Comparison of ENCODE assay signal across 1 cellular context in genomic region chr1:227318852-227319607, GRCh38.
TF ChIP-seq lines count a peak whose summit lies in the region.

No MANE protein-coding gene starts in this region.

TF ChIP-seq in HEK293, 187 proteins besides CTCF, POLR2A, EP300 and RAD21 (continued from another document and continues in another):
- no peak for TF ChIP-seq ZNF350 (tag by site-specific recombination; IDR thresholded peaks at IDR 0.05)
- TF ChIP-seq SP7 (tag by site-specific recombination; IDR thresholded peaks at IDR 0.05): peak; percentile 71; the same call in 1 of the 2 replicates
- 0 out of 2 replicates have a peak, but pooled peaks have one; percentile 56 for TF ChIP-seq BCL11A (tag by site-specific recombination; IDR thresholded peaks at IDR 0.05; ENCODE audit: low read depth)
- peak; percentile 7; the same call in 1 of the 2 replicates for TF ChIP-seq ZNF16 (tag by site-specific recombination; IDR thresholded peaks at IDR 0.05; ENCODE audit: low read depth)
- TF ChIP-seq ZNF629 (tag by site-specific recombination; IDR thresholded peaks at IDR 0.05): peak; percentile 34; the same call in 1 of the 2 replicates
- peak; percentile 74 for TF ChIP-seq ZBTB20 (tag by site-specific recombination; IDR thresholded peaks at IDR 0.05)
- 0 out of 2 replicates have a peak, but pooled peaks have one; percentile 53 for TF ChIP-seq ZNF280D (tag by site-specific recombination; IDR thresholded peaks at IDR 0.05)
- no peak for TF ChIP-seq BCL11B (tag by site-specific recombination; IDR thresholded peaks at IDR 0.05; ENCODE audit: low read depth)
- TF ChIP-seq ZNF121 (tag by site-specific recombination; IDR thresholded peaks at IDR 0.05): 0 out of 2 replicates have a peak, but pooled peaks have one; percentile 21
- peak; percentile 89 for TF ChIP-seq ZNF24 (tag by site-specific recombination; IDR thresholded peaks at IDR 0.05)
- no peak for TF ChIP-seq ZNF132 (tag by site-specific recombination; IDR thresholded peaks at IDR 0.05; ENCODE audit: borderline replicate concordance)
- TF ChIP-seq ZNF394 (tag by site-specific recombination; IDR thresholded peaks at IDR 0.05; ENCODE audit: borderline replicate concordance): no peak
- TF ChIP-seq KLF17 (tag by site-specific recombination; IDR thresholded peaks at IDR 0.05): no peak; the same call in 1 of the 2 replicates
- 0 out of 2 replicates have a peak, but pooled peaks have one; percentile 13 for TF ChIP-seq ZNF610 (tag by site-specific recombination; IDR thresholded peaks at IDR 0.05; ENCODE audit: borderline replicate concordance)
- no peak for TF ChIP-seq ZBTB49 (tag by site-specific recombination; IDR thresholded peaks at IDR 0.05; ENCODE audit: low read depth)
- TF ChIP-seq ZNF549 (tag by site-specific recombination; IDR thresholded peaks at IDR 0.05): no peak
- peak; percentile 38; the same call in 1 of the 2 replicates for TF ChIP-seq WT1 (tag by site-specific recombination; IDR thresholded peaks at IDR 0.05)
- TF ChIP-seq KLF9 (tag by site-specific recombination; IDR thresholded peaks at IDR 0.05; ENCODE audit: low read depth): no peak
- no peak for TF ChIP-seq ATF2 (tag by site-specific recombination; IDR thresholded peaks at IDR 0.05; ENCODE audit: low read depth)
- TF ChIP-seq ZNF366 (tag by site-specific recombination; conservative IDR thresholded peaks at IDR 0.05): peak; percentile 16; the same call in 1 of the 2 replicates
- TF ChIP-seq ZBTB26 (tag by site-specific recombination; optimal IDR thresholded peaks at IDR 0.05): no peak
- peak; percentile 10; the same call in 1 of the 2 replicates for TF ChIP-seq OSR2 (tag by site-specific recombination; IDR thresholded peaks at IDR 0.05)
- TF ChIP-seq ZNF404 (tag by site-specific recombination; IDR thresholded peaks at IDR 0.05): no peak
- no peak for TF ChIP-seq ZSCAN4 (tag by site-specific recombination; IDR thresholded peaks at IDR 0.05)
- TF ChIP-seq ZBTB44 (tag by site-specific recombination; IDR thresholded peaks at IDR 0.05): no peak
- peak; percentile 16; the same call in 1 of the 2 replicates for TF ChIP-seq ZNF623 (tag by site-specific recombination; IDR thresholded peaks at IDR 0.05)
- no peak for TF ChIP-seq ZNF645 (tag by site-specific recombination; IDR thresholded peaks at IDR 0.05)
- peak; percentile 13; the same call in 1 of the 2 replicates for TF ChIP-seq ZSCAN30 (tag by site-specific recombination; IDR thresholded peaks at IDR 0.05)
- no peak for TF ChIP-seq ELK4 (IDR thresholded peaks at IDR 0.05; ENCODE audit: borderline replicate concordance, low read depth, low read length)
- TF ChIP-seq FEZF1 (tag by site-specific recombination; IDR thresholded peaks at IDR 0.05): peak; percentile 45
- peak; percentile 41 for TF ChIP-seq GLIS2 (tag by site-specific recombination; IDR thresholded peaks at IDR 0.05)
- TF ChIP-seq ZNF626 (tag by site-specific recombination; IDR thresholded peaks at IDR 0.05): no peak
- TF ChIP-seq MYNN (tag by site-specific recombination; IDR thresholded peaks at IDR 0.05; ENCODE audit: borderline replicate concordance): peak; percentile 33; the same call in 1 of the 2 replicates
- no peak for TF ChIP-seq ZNF544 (tag by site-specific recombination; IDR thresholded peaks at IDR 0.05)
- 0 out of 2 replicates have a peak, but pooled peaks have one; percentile 15 for TF ChIP-seq GFI1B (tag by site-specific recombination; IDR thresholded peaks at IDR 0.05)
- TF ChIP-seq ZNF792 (tag by site-specific recombination; IDR thresholded peaks at IDR 0.05): no peak
- TF ChIP-seq ZBTB10 (tag by site-specific recombination; IDR thresholded peaks at IDR 0.05): peak; percentile 94
- TF ChIP-seq ZNF558 (tag by site-specific recombination; IDR thresholded peaks at IDR 0.05): 0 out of 2 replicates have a peak, but pooled peaks have one; percentile 13
- TF ChIP-seq ZNF837 (tag by site-specific recombination; IDR thresholded peaks at IDR 0.05): no peak
- TF ChIP-seq ZNF530 (tag by site-specific recombination; IDR thresholded peaks at IDR 0.05; ENCODE audit: low read depth): no peak
- no peak for TF ChIP-seq PBX3 (CRISPR knock-in tag; IDR thresholded peaks at IDR 0.05)
- TF ChIP-seq ZBTB8A (tag by site-specific recombination; IDR thresholded peaks at IDR 0.05): peak; percentile 91
- no peak for TF ChIP-seq ZNF112 (tag by site-specific recombination; IDR thresholded peaks at IDR 0.05)
- TF ChIP-seq ZNF600 (tag by site-specific recombination; IDR thresholded peaks at IDR 0.05): peak; percentile 83
